Comparison of ENCODE assay signal across 7 cellular contexts in the genomic region with DNA sequence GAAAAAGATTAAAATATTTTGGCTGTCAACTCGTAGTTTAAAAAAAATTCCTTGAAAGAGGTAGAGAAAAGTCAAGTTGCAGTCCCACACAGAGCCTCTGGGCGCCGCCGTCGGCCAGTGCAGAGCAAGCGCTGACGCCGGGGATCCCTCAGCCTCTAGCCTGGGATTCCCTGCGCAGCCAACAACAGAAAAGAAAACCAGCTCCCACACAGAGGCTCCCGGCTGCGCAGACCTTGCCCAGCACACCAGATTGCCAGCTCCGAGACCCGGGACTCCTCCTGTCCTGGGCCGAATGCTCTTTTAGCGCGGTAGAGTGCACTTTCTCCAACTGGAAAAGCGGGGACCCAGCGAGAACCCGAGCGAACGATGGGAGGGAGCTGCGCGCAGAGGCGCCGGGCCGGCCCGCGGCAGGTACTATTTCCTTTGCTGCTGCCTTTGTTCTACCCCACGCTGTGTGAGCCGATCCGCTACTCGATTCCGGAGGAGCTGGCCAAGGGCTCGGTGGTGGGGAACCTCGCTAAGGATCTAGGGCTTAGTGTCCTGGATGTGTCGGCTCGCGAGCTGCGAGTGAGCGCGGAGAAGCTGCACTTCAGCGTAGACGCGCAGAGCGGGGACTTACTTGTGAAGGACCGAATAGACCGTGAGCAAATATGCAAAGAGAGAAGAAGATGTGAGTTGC. TPM values are rescaled to one million over a fixed set of nuclear protein-coding genes. Genes with fewer than 3 reads are reported as not detected.
DNase-seq lines count a peak whose midpoint lies in the region; ATAC-seq and TF ChIP-seq lines count a peak whose summit lies in the region.
"Not testable (repeated sequence)": the region's sequence is repeated elsewhere in the genome, so short reads cannot be mapped to it uniquely, and the experiment has no call there.

A gene (plus strand): TSS at position 184 of the 679 bp plus-strand sequence. CDS start 183 bp downstream, at position 367.

- H3K9ac ChIP-seq in iPS-15b (ENCODE audit: low read depth, low read length) = peak within 1 kb of the TSS; percentile 56

- intact Hi-C loops in posterior vena cava (cut with DNase I) = loop anchor here (10.0 kb wide), 2 partner anchors 137 to 147 kb away; no protein-coding TSS in a partner anchor

- H3K9me3 ChIP-seq in iPS-15b (ENCODE audit: control insufficient read depth, insufficient read depth, low read length) = not testable (repeated sequence)

- H3K4me1 ChIP-seq in iPS-15b (ENCODE audit: control insufficient read depth, insufficient read depth, low read length) = not testable (repeated sequence)

- peaks cover 17% of the 10 kb centered on the region for H3K27me3 ChIP-seq in iPS-15b (ENCODE audit: control insufficient read depth, insufficient read depth, low read length)

- ATAC-seq in GM18498 (IDR thresholded peaks at IDR 0.05; ENCODE audit: unreplicated experiment) = peak; percentile 68
- ATAC-seq in HG02623 (IDR thresholded peaks at IDR 0.05; ENCODE audit: unreplicated experiment) = peak; percentile 76

- TF ChIP-seq CTCF in cardiac fibroblast (IDR thresholded peaks at IDR 0.05; ENCODE audit: low read depth, low read length) = peak; percentile 86

- peak; percentile 49 for DNase-seq in MV-4-11 (lab: John Stamatoyannopoulos, UW)
- DNase-seq in UCSD-AML1 (lab: John Stamatoyannopoulos, UW; ENCODE audit: unreplicated experiment) = peak; percentile 73
- DNase-seq in cardiac fibroblast (ENCODE audit: low read depth in 2 of 2) = peak; percentile 86 to 88
- DNase-seq in posterior vena cava (ENCODE audit: low spot score) = peak; percentile 90

- H3K4me3 ChIP-seq in cardiac fibroblast (replicated peaks in 1 of 2; ENCODE audit: low read depth in 2 of 2, low read length in 2 of 2) = peak within 1 kb of the TSS; percentile 44 to 54
- peak within 1 kb of the TSS; percentile 55 for H3K4me3 ChIP-seq in iPS-15b (ENCODE audit: low read depth, low read length)

- H3K36me3 ChIP-seq in iPS-15b (ENCODE audit: control insufficient read depth, insufficient read depth, low read length) = not testable (repeated sequence)

RNA-seq across cellular contexts. Expression of the gene that starts here (rescaled TPM):
- total RNA-seq in posterior vena cava = 10 to 100 TPM; 12.2 to 17.1 TPM

Comparison
In these comparisons a context has a peak if more than half of its experiments do, and no peak if none do; other contexts are left out.
1. Peak in every context shown above with its lines: DNase-seq, ATAC-seq and H3K4me3 ChIP-seq.